ENCODE assay signal across 1 cellular context in genomic region chr17:41665566-41666335, GRCh38.
TF ChIP-seq lines count a peak whose summit lies in the region.

No MANE protein-coding gene starts in this region.

TF ChIP-seq in HepG2, 621 proteins besides CTCF, POLR2A, EP300 and RAD21 (continued from another document and continues in another):
- TF ChIP-seq MED1 (CRISPR knock-in tag; IDR thresholded peaks at IDR 0.05) (no peak; the same call in 1 of the 2 replicates), ZNF124 (CRISPR knock-in tag; IDR thresholded peaks at IDR 0.05) (peak; percentile 82; the same call in 1 of the 2 replicates), ZNF747 (CRISPR knock-in tag; IDR thresholded peaks at IDR 0.05; ENCODE audit: borderline replicate concordance) (peak; percentile 38; the same call in 1 of the 2 replicates), ATM (IDR thresholded peaks at IDR 0.05; ENCODE audit: borderline replicate concordance) (no peak), MYNN (CRISPR knock-in tag; IDR thresholded peaks at IDR 0.05; ENCODE audit: low read depth) (no peak), ZNF572 (CRISPR knock-in tag; IDR thresholded peaks at IDR 0.05) (no peak), PLRG1 (conservative IDR thresholded peaks at IDR 0.05) (no peak), THAP9 (CRISPR knock-in tag; IDR thresholded peaks at IDR 0.05; ENCODE audit: borderline replicate concordance) (peak; percentile 58), ZNF180 (CRISPR knock-in tag; IDR thresholded peaks at IDR 0.05; ENCODE audit: borderline replicate concordance, low read depth) (no peak), ZNF326 (CRISPR knock-in tag; IDR thresholded peaks at IDR 0.05; ENCODE audit: borderline replicate concordance) (no peak), ZNF17 (CRISPR knock-in tag; IDR thresholded peaks at IDR 0.05) (no peak), TSC22D2 (CRISPR knock-in tag; IDR thresholded peaks at IDR 0.05; ENCODE audit: borderline replicate concordance) (no peak), ZNF652 (CRISPR knock-in tag; IDR thresholded peaks at IDR 0.05; ENCODE audit: borderline replicate concordance, low read depth) (no peak), CCDC6 (CRISPR knock-in tag; IDR thresholded peaks at IDR 0.05) (peak; percentile 70; the same call in 1 of the 2 replicates), ZBTB2 (CRISPR knock-in tag; IDR thresholded peaks at IDR 0.05; ENCODE audit: low read depth) (no peak), ZNF704 (CRISPR knock-in tag; IDR thresholded peaks at IDR 0.05; ENCODE audit: borderline replicate concordance) (no peak; the same call in 1 of the 2 replicates), AKAP8 (CRISPR knock-in tag; IDR thresholded peaks at IDR 0.05) (peak; percentile 72; the same call in 1 of the 2 replicates), AFF4 (CRISPR knock-in tag; IDR thresholded peaks at IDR 0.05) (no peak), ZNF513 (CRISPR knock-in tag; conservative IDR thresholded peaks at IDR 0.05) (no peak), ZNF143 (CRISPR knock-in tag; IDR thresholded peaks at IDR 0.05) (no peak), GPN1 (CRISPR knock-in tag; IDR thresholded peaks at IDR 0.05; ENCODE audit: borderline replicate concordance) (no peak), SRSF4 (IDR thresholded peaks at IDR 0.05; ENCODE audit: low read depth, low read length, poor library complexity, severe bottlenecking) (no peak), ZNF775 (CRISPR knock-in tag; IDR thresholded peaks at IDR 0.05; ENCODE audit: borderline replicate concordance) (no peak), NR1H2 (CRISPR knock-in tag; IDR thresholded peaks at IDR 0.05; ENCODE audit: borderline replicate concordance, low read depth) (no peak), ZFP90 (CRISPR knock-in tag; IDR thresholded peaks at IDR 0.05; ENCODE audit: borderline replicate concordance) (0 out of 2 replicates have a peak, but pooled peaks have one; percentile 55), ZNF546 (CRISPR knock-in tag; conservative IDR thresholded peaks at IDR 0.05) (peak; percentile 40), KMT2A (CRISPR knock-in tag; IDR thresholded peaks at IDR 0.05) (no peak), MTERF4 (CRISPR knock-in tag; IDR thresholded peaks at IDR 0.05) (no peak), PBX2 (CRISPR knock-in tag; IDR thresholded peaks at IDR 0.05) (no peak), NKX3-1 (CRISPR knock-in tag; IDR thresholded peaks at IDR 0.05) (no peak), ARID2 (CRISPR knock-in tag; IDR thresholded peaks at IDR 0.05; ENCODE audit: borderline replicate concordance) (no peak), ZNF75D (CRISPR knock-in tag; IDR thresholded peaks at IDR 0.05; ENCODE audit: borderline replicate concordance) (no peak), ZNF282 (IDR thresholded peaks at IDR 0.05; ENCODE audit: partially characterized antibody) (no peak), MAX (IDR thresholded peaks at IDR 0.05) (peak; percentile 74), ZNF598 (CRISPR knock-in tag; IDR thresholded peaks at IDR 0.05; ENCODE audit: borderline replicate concordance) (no peak; the same call in 1 of the 2 replicates), ZMYM2 (CRISPR knock-in tag; IDR thresholded peaks at IDR 0.05) (peak; percentile 22; the same call in 1 of the 2 replicates), DR1 (CRISPR knock-in tag; IDR thresholded peaks at IDR 0.05) (no peak), BCL6 (CRISPR knock-in tag; IDR thresholded peaks at IDR 0.05) (peak; percentile 45; the same call in 1 of the 2 replicates), ATF7 (IDR thresholded peaks at IDR 0.05) (no peak), ATF7 (CRISPR knock-in tag; IDR thresholded peaks at IDR 0.05) (no peak), TP53 (CRISPR knock-in tag; conservative IDR thresholded peaks at IDR 0.05) (no peak), CREBL2 (CRISPR knock-in tag; IDR thresholded peaks at IDR 0.05; ENCODE audit: borderline replicate concordance) (no peak), BCL3 (CRISPR knock-in tag; IDR thresholded peaks at IDR 0.05) (peak; percentile 79; the same call in 1 of the 2 replicates), ZNF337 (CRISPR knock-in tag; IDR thresholded peaks at IDR 0.05; ENCODE audit: borderline replicate concordance, low read depth) (no peak), ZBTB25 (CRISPR knock-in tag; IDR thresholded peaks at IDR 0.05) (peak; percentile 78; the same call in 1 of the 2 replicates), ASH2L (IDR thresholded peaks at IDR 0.05; ENCODE audit: insufficient read length, low read depth, low read length) (no peak), ATF5 (CRISPR knock-in tag; IDR thresholded peaks at IDR 0.05; ENCODE audit: low read depth) (no peak), HNRNPK (IDR thresholded peaks at IDR 0.05; ENCODE audit: low read depth, low read length, poor library complexity, severe bottlenecking) (peak; percentile 92)
